ENCODE assay signal across 1 cellular context in the genomic region with DNA sequence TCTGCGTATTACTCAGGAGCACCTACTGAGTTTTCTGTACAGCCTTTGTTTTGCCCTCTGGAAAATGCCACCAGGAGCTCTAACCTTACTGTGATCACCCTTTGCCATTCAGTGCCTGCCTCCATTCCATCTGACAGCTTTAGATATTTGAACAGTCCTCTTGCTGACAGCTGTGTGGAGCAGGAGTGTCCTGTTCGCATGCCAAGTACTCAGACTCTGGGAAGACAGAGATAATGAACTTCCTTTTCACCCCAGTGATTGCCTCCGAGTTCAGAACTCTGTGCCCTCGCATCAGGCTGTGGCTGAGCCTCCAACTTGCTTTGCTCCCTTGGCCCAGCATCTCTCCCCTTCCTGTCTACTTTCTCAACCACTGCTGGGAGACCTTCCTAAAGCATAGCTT.
TF ChIP-seq lines count a peak whose summit lies in the region.

No MANE protein-coding gene starts in this region.

TF ChIP-seq in IMR-90, 13 proteins besides CTCF, POLR2A, EP300 and RAD21 (continued from another document):
- TF ChIP-seq MAZ (IDR thresholded peaks at IDR 0.05; ENCODE audit: borderline replicate concordance, low read depth, low read length) (no peak), CHD1 (IDR thresholded peaks at IDR 0.05; ENCODE audit: low read depth, low read length) (no peak), ELK1 (IDR thresholded peaks at IDR 0.05; ENCODE audit: borderline replicate concordance, low read depth, low read length) (no peak), MAFK (IDR thresholded peaks at IDR 0.05; ENCODE audit: low read depth, low read length) (no peak), RFX5 (IDR thresholded peaks at IDR 0.05; ENCODE audit: low read depth, low read length) (no peak)
